Comparison of ENCODE assay signal across 1 cellular context in genomic region chr17:3658784-3659449, GRCh38.
TF ChIP-seq lines count a peak whose summit lies in the region.

No MANE protein-coding gene starts in this region.

TF ChIP-seq in IMR-90, 13 proteins besides CTCF, POLR2A, EP300 and RAD21:
- no peak for TF ChIP-seq MXI1 (IDR thresholded peaks at IDR 0.05; ENCODE audit: borderline replicate concordance, low read depth, low read length)
